In genomic region chr10:8350250-8350967, GRCh38 we compare ENCODE assay signal across 1 cellular context.
TF ChIP-seq lines count a peak whose summit lies in the region.

No MANE protein-coding gene starts in this region.

TF ChIP-seq in IMR-90, 13 proteins besides CTCF, POLR2A, EP300 and RAD21:
- TF ChIP-seq CEBPB (IDR thresholded peaks at IDR 0.05; ENCODE audit: low read depth, low read length), result 0 out of 2 replicates have a peak, but pooled peaks have one; percentile 17
- no peak for TF ChIP-seq RFX5 (IDR thresholded peaks at IDR 0.05; ENCODE audit: low read depth, low read length)
